ENCODE assay signal across 8 cellular contexts in the genomic region with DNA sequence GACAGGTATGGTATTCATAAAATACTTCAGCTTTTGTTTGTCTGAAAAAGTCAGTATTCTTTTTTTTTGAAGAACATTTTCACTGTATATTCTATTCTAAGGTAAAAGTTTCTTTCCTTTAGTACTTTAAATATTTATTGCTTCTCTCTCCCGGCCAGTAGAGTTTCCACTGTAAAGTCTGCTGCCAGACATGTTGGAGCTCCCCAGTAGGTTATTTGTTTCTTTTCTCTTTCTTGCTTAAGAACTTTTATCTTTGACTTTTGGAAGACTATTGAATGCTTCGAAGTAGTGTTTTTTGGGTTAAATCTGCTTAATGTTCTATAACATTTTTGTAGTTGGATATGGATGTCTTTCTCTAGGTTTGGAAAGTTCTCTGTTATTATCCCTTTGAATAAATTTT.
DNase-seq lines count a peak whose midpoint lies in the region; TF ChIP-seq lines count a peak whose summit lies in the region.
"Not testable (repeated sequence)": the region's sequence is repeated elsewhere in the genome, so short reads cannot be mapped to it uniquely, and the experiment has no call there.

No MANE protein-coding gene starts in this region.

- not testable (repeated sequence) for H3K27me3 ChIP-seq in CD8-positive, alpha-beta memory T cell (ENCODE audit: insufficient read depth, low read length, poor library complexity, severe bottlenecking); HL-60 (ENCODE audit: insufficient read depth, poor library complexity, severe bottlenecking); SJCRH30; mammary epithelial cell (ENCODE audit: insufficient read depth, low read length)
- peaks cover 50% of the 10 kb centered on the region for H3K27me3 ChIP-seq in hepatocyte

- not testable (repeated sequence) for H3K79me2 ChIP-seq in mammary epithelial cell (ENCODE audit: insufficient read depth, low read length); hepatocyte

- 38% methylated on average over 2 of the region's 2 CpGs for WGBS in mammary epithelial cell (ENCODE audit: low coverage, missing lambda C conversion rate)
- 52% methylated on average over 2 of the region's 2 CpGs for WGBS in hepatocyte (ENCODE audit: low lambda C conversion rate, missing lambda C conversion rate)

- dilution Hi-C loops in mammary epithelial cell (cut with HindIII; ENCODE audit: low sequenced_read_pairs): not testable (repeated sequence)

- peaks cover 30 to 40% (median 33%) of the 10 kb centered on the region in 3 donors for H3K4me1 Mint-ChIP-seq in CD8-positive, alpha-beta memory T cell
- peaks cover 35% of the 10 kb centered on the region for H3K4me1 Mint-ChIP-seq in activated T-cell treated with anti-CD3 and anti-CD28 coated beads, Interleukin-2, amount 50 U/mL, for 24 hours (ENCODE audit: low read depth)
- H3K4me1 Mint-ChIP-seq in neural crest cell: peaks cover 26% of the 10 kb centered on the region
- peaks cover 18% of the 10 kb centered on the region for H3K4me1 Mint-ChIP-seq in type B pancreatic cell (ENCODE audit: unreplicated experiment)

- H4K20me1 ChIP-seq in mammary epithelial cell (ENCODE audit: insufficient read depth, low read length); hepatocyte (ENCODE audit: insufficient read depth, poor library complexity, severe bottlenecking): not testable (repeated sequence)

- not testable (repeated sequence) for H3K9me2 ChIP-seq in hepatocyte (replicated peaks; ENCODE audit: insufficient read depth)

- POLR2A ChIA-PET in CD8-positive, alpha-beta memory T cell (lab: Charles Lee): interaction anchor here (1.4 kb wide), 1 partner anchor 1014 kb away, joined by 4 read pairs; no protein-coding TSS in a partner anchor

- TF ChIP-seq CTCF in HL-60 (IDR thresholded peaks at IDR 0.05; ENCODE audit: insufficient read depth, low read length); mammary epithelial cell (conservative IDR thresholded peaks at IDR 0.05 in 1 of 2, IDR thresholded peaks at IDR 0.05 in 1 of 2; ENCODE audit: extremely low read depth in 1 of 2, insufficient read depth in 1 of 2, low read depth in 1 of 2, low read length in 2 of 2); hepatocyte (IDR thresholded peaks at IDR 0.05; ENCODE audit: poor library complexity); neural crest cell (conservative IDR thresholded peaks at IDR 0.05); type B pancreatic cell (conservative IDR thresholded peaks at IDR 0.05): not testable (repeated sequence)

- not testable (repeated sequence) for H3K36me3 Mint-ChIP-seq in CD8-positive, alpha-beta memory T cell; activated T-cell treated with anti-CD3 and anti-CD28 coated beads, Interleukin-2, amount 50 U/mL, for 24 hours (ENCODE audit: low read depth)
- peaks cover 25% of the 10 kb centered on the region for H3K36me3 Mint-ChIP-seq in neural crest cell (ENCODE audit: low read depth)
- peaks cover 17% of the 10 kb centered on the region for H3K36me3 Mint-ChIP-seq in type B pancreatic cell

- H3K36me3 ChIP-seq in CD8-positive, alpha-beta memory T cell (ENCODE audit: insufficient read depth, low read length); SJCRH30; mammary epithelial cell (ENCODE audit: insufficient read depth, low read length); hepatocyte (replicated peaks; ENCODE audit: insufficient read depth, low read depth): not testable (repeated sequence)

- CTCF ChIA-PET in CD8-positive, alpha-beta memory T cell (lab: Charles Lee): interaction anchor here (1.4 to 1.7 kb wide), 2 partner anchors 35 to 1015 kb away, joined by 4 to 6 read pairs; no protein-coding TSS in a partner anchor
- CTCF ChIA-PET in mammary epithelial cell (lab: Charles Lee; ENCODE audit: low non-redundant PET): not testable (repeated sequence)

- H3K27ac Mint-ChIP-seq in CD8-positive, alpha-beta memory T cell: peak overlapping the region; percentile 4 to 86 (median 55)
- H3K27ac Mint-ChIP-seq in activated T-cell treated with anti-CD3 and anti-CD28 coated beads, Interleukin-2, amount 50 U/mL, for 24 hours: peak overlapping the region; percentile 6
- not testable (repeated sequence) for H3K27ac Mint-ChIP-seq in neural crest cell (ENCODE audit: unreplicated experiment); type B pancreatic cell

- H3K4me2 ChIP-seq in mammary epithelial cell (ENCODE audit: insufficient read depth, low read depth, low read length): peak overlapping the region; percentile 46
- peak overlapping the region; percentile 66 for H3K4me2 ChIP-seq in hepatocyte

- H3K9ac ChIP-seq in mammary epithelial cell (ENCODE audit: insufficient read depth, low read length): not testable (repeated sequence)

- H3K4me3 Mint-ChIP-seq in CD8-positive, alpha-beta memory T cell: peak overlapping the region; percentile 52 to 94 (median 75)
- H3K4me3 Mint-ChIP-seq in activated T-cell treated with anti-CD3 and anti-CD28 coated beads, Interleukin-2, amount 50 U/mL, for 24 hours: peak overlapping the region; percentile 80
- peak overlapping the region; percentile 74 for H3K4me3 Mint-ChIP-seq in neural crest cell
- H3K4me3 Mint-ChIP-seq in type B pancreatic cell: peak overlapping the region; percentile 73

- H3K9me3 Mint-ChIP-seq in CD8-positive, alpha-beta memory T cell; activated T-cell treated with anti-CD3 and anti-CD28 coated beads, Interleukin-2, amount 50 U/mL, for 24 hours; neural crest cell; type B pancreatic cell: not testable (repeated sequence)

- H3K9me3 ChIP-seq in CD8-positive, alpha-beta memory T cell (ENCODE audit: low read length); mammary epithelial cell (replicated peaks; ENCODE audit: insufficient read depth, low read length); hepatocyte (ENCODE audit: low read depth): not testable (repeated sequence)
- peaks cover 11% of the 10 kb centered on the region for H3K9me3 ChIP-seq in SJCRH30 (replicated peaks)

- in situ Hi-C loops in mammary epithelial cell (cut with MboI; ENCODE audit: low sequenced_read_pairs in 2 of 2): not testable (repeated sequence)

- intact Hi-C loops in mammary epithelial cell (cut with micrococcal nuclease): not testable (repeated sequence)

- H3K27me3 Mint-ChIP-seq in CD8-positive, alpha-beta memory T cell: peaks cover 32 to 41% of the 10 kb centered on the region in 2 donors
- H3K27me3 Mint-ChIP-seq in activated T-cell treated with anti-CD3 and anti-CD28 coated beads, Interleukin-2, amount 50 U/mL, for 24 hours: peaks cover 68% of the 10 kb centered on the region
- H3K27me3 Mint-ChIP-seq in neural crest cell (ENCODE audit: low read depth): peaks cover 80% of the 10 kb centered on the region
- H3K27me3 Mint-ChIP-seq in type B pancreatic cell: peaks cover 72% of the 10 kb centered on the region

- H3K27ac ChIP-seq in CD8-positive, alpha-beta memory T cell (ENCODE audit: low read depth, low read length); SJCRH30; mammary epithelial cell (ENCODE audit: insufficient read depth, low read depth, low read length): not testable (repeated sequence)
- H3K27ac ChIP-seq in HL-60 (replicated peaks) (peak overlapping the region; percentile 33), hepatocyte (peak overlapping the region; percentile 21)

- peaks cover 26% of the 10 kb centered on the region for H3K4me1 ChIP-seq in CD8-positive, alpha-beta memory T cell (ENCODE audit: insufficient read depth, low read length)
- H3K4me1 ChIP-seq in SJCRH30: not testable (repeated sequence)
- H3K4me1 ChIP-seq in mammary epithelial cell (ENCODE audit: insufficient read depth, low read length): peaks cover 10% of the 10 kb centered on the region
- peaks cover 15% of the 10 kb centered on the region for H3K4me1 ChIP-seq in hepatocyte (ENCODE audit: insufficient read depth)

- not testable (repeated sequence) for H2AFZ ChIP-seq in mammary epithelial cell (ENCODE audit: low read depth, low read length)
- H2AFZ ChIP-seq in hepatocyte: peak overlapping the region; percentile 51

- TSS peak; percentile 36 for BruUV-seq in mammary epithelial cell (replicated peaks; lab: Mats Ljungman, UMichigan)

- not testable (repeated sequence) for DNase-seq in CD8-positive, alpha-beta memory T cell; HL-60 (ENCODE audit: low read depth in 1 of 2, low spot score in 1 of 2); SJCRH30; activated T-cell treated with anti-CD3 and anti-CD28 coated beads, Interleukin-2, amount 50 U/mL, for 24 hours; mammary epithelial cell; neural crest cell (ENCODE audit: low read depth, low spot score); type B pancreatic cell (ENCODE audit: extremely low spot score, unreplicated experiment)
- peak; percentile 18 for DNase-seq in hepatocyte (ENCODE audit: low spot score)

- not testable (repeated sequence) for H3K4me3 ChIP-seq in CD8-positive, alpha-beta memory T cell (ENCODE audit: low read length)
- H3K4me3 ChIP-seq in HL-60 (replicated peaks; ENCODE audit: insufficient read depth, low read length) (peak overlapping the region; percentile 69), SJCRH30 (peak overlapping the region; percentile 21), mammary epithelial cell (replicated peaks in 1 of 3; ENCODE audit: insufficient read depth in 1 of 3, low read depth in 2 of 3, low read length in 3 of 3) (peak overlapping the region in 2 of 3 experiments; percentile 15 to 52), hepatocyte (peak overlapping the region; percentile 18)
